ENCODE assay signal across 29 cellular contexts in the genomic region with DNA sequence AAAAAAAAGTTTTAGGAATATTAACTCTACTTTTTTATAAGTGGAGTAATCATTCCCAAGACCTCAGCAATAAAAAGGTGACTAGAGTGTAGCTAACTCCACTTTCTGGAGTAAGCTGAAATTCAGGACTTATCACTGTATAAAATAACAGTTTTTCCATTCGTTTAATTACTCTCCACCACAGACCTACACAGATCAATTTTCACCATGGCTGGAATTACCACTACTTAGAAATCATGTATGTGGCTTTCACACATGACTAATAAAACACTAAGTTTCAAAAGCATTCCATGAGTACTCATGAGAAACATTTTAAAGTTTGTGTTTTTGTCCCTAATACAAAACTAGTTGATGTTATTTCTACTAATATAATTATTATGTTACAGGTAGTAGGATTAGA. TPM values are rescaled to one million over a fixed set of nuclear protein-coding genes. Genes with fewer than 3 reads are reported as not detected.
DNase-seq lines count a peak whose midpoint lies in the region; ATAC-seq and FAIRE-seq lines count a peak whose summit lies in the region.
"Had no signal": no experiment of that assay in that cellular context is flagged by ENCODE, and none has a peak within 500 bp of the region (broad histone marks: within the 10 kb centered on the region; RNA-seq: fewer than 3 reads in every experiment).

No MANE protein-coding gene starts in this region.

- peak; percentile 49 for ATAC-seq in activated CD4-positive, alpha-beta T cell treated with anti-CD3 and anti-CD28 coated beads for 36 hours
- no peak for ATAC-seq in T-helper 17 cell

- no peak overlapping the region for H3K4me3 Mint-ChIP-seq in activated CD4-positive, alpha-beta T cell treated with anti-CD3 and anti-CD28 coated beads for 36 hours
- H3K4me3 Mint-ChIP-seq in T-helper 17 cell: no peak overlapping the region
- H3K4me3 Mint-ChIP-seq: CD4-positive, alpha-beta memory T cell; HFFc6 had no signal

- peaks cover 9% of the 10 kb centered on the region for H3K4me1 Mint-ChIP-seq in activated CD4-positive, alpha-beta T cell treated with anti-CD3 and anti-CD28 coated beads for 36 hours
- H3K4me1 Mint-ChIP-seq in T-helper 17 cell: peaks cover 11% of the 10 kb centered on the region

- no peaks in the 10 kb centered on the region for H3K9me3 ChIP-seq in T-helper 17 cell (ENCODE audit: control insufficient read depth, low read length, poor library complexity, severe bottlenecking)
- H3K9me3 ChIP-seq in effector memory CD4-positive, alpha-beta T cell (ENCODE audit: control insufficient read depth, low read length): no peaks in the 10 kb centered on the region
- H3K9me3 ChIP-seq: BLaER1 treated with 17β-estradiol and CSF1 and Interleukin-3, amounts not matched to agents 10 nM and 100 nM had no signal

- DNase-seq in activated CD4-positive, alpha-beta T cell treated with anti-CD3 and anti-CD28 coated beads for 36 hours: no peak
- DNase-seq in activated CD4-positive, alpha-beta T cell treated with anti-CD3 and anti-CD28 coated beads, Interleukin-2, amount 50 U/mL, for 1 hour: no peak
- DNase-seq in T-helper 17 cell (no peak), renal cortical epithelial cell (ENCODE audit: low read depth) (peak; percentile 25), NCI-H187 (lab: John Stamatoyannopoulos, UW) (no peak), pons (ENCODE audit: low spot score) (no peak)
- no peak for DNase-seq in effector memory CD4-positive, alpha-beta T cell
- DNase-seq: AML-193; CD4-positive, alpha-beta memory T cell; COR-L47; DMS53; H7; HFFc6; IMR-90; KG1; MM.1S; NCI-H1048; NCI-H1417; NCI-H1694 treated with DMSO at 0.1 percent for 48 hours; NCI-H2081 treated with DMSO at 0.1 percent for 48 hours; NCI-H2171; NCI-H226; NCI-H510A; NCI-H69; SHP77 had no signal

- H3K4me1 ChIP-seq in effector memory CD4-positive, alpha-beta T cell (ENCODE audit: control insufficient read depth, insufficient read depth, low read length, poor library complexity, severe bottlenecking): no peaks in the 10 kb centered on the region
- H3K4me1 ChIP-seq: BLaER1 treated with 17β-estradiol and CSF1 and Interleukin-3, amounts not matched to agents 10 nM and 100 nM had no signal

- H3K36me3 Mint-ChIP-seq in activated CD4-positive, alpha-beta T cell treated with anti-CD3 and anti-CD28 coated beads for 36 hours (ENCODE audit: low read depth): peaks cover 5% of the 10 kb centered on the region
- peaks cover 2% of the 10 kb centered on the region for H3K36me3 Mint-ChIP-seq in T-helper 17 cell (ENCODE audit: low read depth)

- FAIRE-seq in A204.1 (lab: Jason Lieb, UNC): peak; percentile 68
- FAIRE-seq: GM18507 had no signal

- no peaks in the 10 kb centered on the region for H3K27me3 ChIP-seq in effector memory CD4-positive, alpha-beta T cell (replicated peaks; ENCODE audit: control insufficient read depth, insufficient read depth, low read length, poor library complexity, severe bottlenecking)
- H3K27me3 ChIP-seq: BLaER1 treated with 17β-estradiol and CSF1 and Interleukin-3, amounts not matched to agents 10 nM and 100 nM had no signal

- CTCF ChIA-PET in activated CD4-positive, alpha-beta T cell treated with anti-CD3 and anti-CD28 coated beads for 36 hours (lab: Charles Lee): no interaction called here

- H3K4me3 ChIP-seq in effector memory CD4-positive, alpha-beta T cell (ENCODE audit: insufficient read depth, low read depth, low read length, poor library complexity, severe bottlenecking): no peak overlapping the region
- H3K4me3 ChIP-seq: BLaER1 treated with 17β-estradiol and CSF1 and Interleukin-3, amounts not matched to agents 10 nM and 100 nM had no signal

- POLR2A ChIA-PET in activated CD4-positive, alpha-beta T cell treated with anti-CD3 and anti-CD28 coated beads for 36 hours (lab: Charles Lee): no interaction called here

- H3K9me3 Mint-ChIP-seq in activated CD4-positive, alpha-beta T cell treated with anti-CD3 and anti-CD28 coated beads for 36 hours (ENCODE audit: low read depth): no peaks in the 10 kb centered on the region
- H3K9me3 Mint-ChIP-seq: CD4-positive, alpha-beta memory T cell; HFFc6 had no signal

- no peak overlapping the region for H3K27ac Mint-ChIP-seq in activated CD4-positive, alpha-beta T cell treated with anti-CD3 and anti-CD28 coated beads for 36 hours
- peak overlapping the region; percentile 32 for H3K27ac Mint-ChIP-seq in T-helper 17 cell
- H3K27ac Mint-ChIP-seq: CD4-positive, alpha-beta memory T cell; HFFc6 had no signal

- intact Hi-C loops in activated CD4-positive, alpha-beta T cell treated with anti-CD3 and anti-CD28 coated beads for 36 hours (cut with DNase I, micrococcal nuclease): no loop called here

- no peaks in the 10 kb centered on the region for H3K27me3 Mint-ChIP-seq in activated CD4-positive, alpha-beta T cell treated with anti-CD3 and anti-CD28 coated beads for 36 hours
- H3K27me3 Mint-ChIP-seq in T-helper 17 cell: no peaks in the 10 kb centered on the region
- H3K27me3 Mint-ChIP-seq: CD4-positive, alpha-beta memory T cell had no signal

- H3K36me3 ChIP-seq in effector memory CD4-positive, alpha-beta T cell (ENCODE audit: control insufficient read depth, insufficient read depth, low read length): no peaks in the 10 kb centered on the region
- H3K36me3 ChIP-seq: BLaER1 treated with 17β-estradiol and CSF1 and Interleukin-3, amounts not matched to agents 10 nM and 100 nM had no signal

- no peak overlapping the region for H3K27ac ChIP-seq in effector memory CD4-positive, alpha-beta T cell (ENCODE audit: insufficient read depth, low read length, poor library complexity, severe bottlenecking)
- H3K27ac ChIP-seq: BLaER1 treated with 17β-estradiol and CSF1 and Interleukin-3, amounts not matched to agents 10 nM and 100 nM; RWPE1 had no signal

RNA-seq across cellular contexts. Expression of gene PLPP1, which starts 9.9 kb away (rescaled TPM):
- total RNA-seq in activated CD4-positive, alpha-beta T cell treated with anti-CD3 and anti-CD28 coated beads for 36 hours: 1 to 10 TPM; 7.9 to 8.2 TPM
- total RNA-seq in T-helper 17 cell (1 to 10 TPM; 4.9 to 5.7 TPM), renal cortical epithelial cell (43.6 and 70.6 TPM in 2 replicates)
